In genomic region chr12:85076688-85077430, GRCh38 we compare ENCODE assay signal across 9 cellular contexts.
A peak's percentile ranks its signal among the peaks of the same experiment; 100 is the strongest.
DNase-seq lines count a peak whose midpoint lies in the region; ATAC-seq and TF ChIP-seq lines count a peak whose summit lies in the region.
"Had no signal": no experiment of that assay in that cellular context is flagged by ENCODE, and none has a peak within 500 bp of the region (broad histone marks: within the 10 kb centered on the region; RNA-seq: fewer than 3 reads in every experiment).

No MANE protein-coding gene starts in this region.

- peak; percentile 9 to 69 for DNase-seq in NCI-H524 (lab: John Stamatoyannopoulos, UW)
- peak; percentile 47 for DNase-seq in brain pericyte (ENCODE audit: low read depth, low spot score)
- peak; percentile 60 for DNase-seq in medulla oblongata (ENCODE audit: extremely low spot score)
- no peak for DNase-seq in stimulated activated CD4-positive, alpha-beta T cell treated with anti-CD3 and anti-CD28 coated beads, Interleukin-4, amount 100 ng/mL, for 4 hours

- ATAC-seq in GM19351 (IDR thresholded peaks at IDR 0.05; ENCODE audit: unreplicated experiment): peak; percentile 89
- ATAC-seq in HG03521 (IDR thresholded peaks at IDR 0.05; ENCODE audit: unreplicated experiment): peak; percentile 64
- ATAC-seq in activated CD4-positive, CD25-positive, alpha-beta regulatory T cell treated with anti-CD3 and anti-CD28 coated beads, Interleukin-2, amount 50 U/mL, for 24 hours: no peak

- H3K27ac ChIP-seq in C4-2B: no peak overlapping the region
- H3K27ac ChIP-seq: neutrophil had no signal

- peak; percentile 71 for TF ChIP-seq CTCF in C4-2B (conservative IDR thresholded peaks at IDR 0.05)

Comparison
In these comparisons a context has a peak if more than half of its experiments do, and no peak if none do; other contexts are left out.
1. ATAC-seq: peak in GM19351 (single experiment) and HG03521 (single experiment); none in activated CD4-positive, CD25-positive, alpha-beta regulatory T cell treated with anti-CD3 and anti-CD28 coated beads, Interleukin-2, amount 50 U/mL, for 24 hours (0 of 2).
2. DNase-seq: peak in NCI-H524 (2 of 2), brain pericyte (single experiment) and medulla oblongata (single experiment); none in stimulated activated CD4-positive, alpha-beta T cell treated with anti-CD3 and anti-CD28 coated beads, Interleukin-4, amount 100 ng/mL, for 4 hours (0 of 2).